In genomic region chr7:47557986-47558670, GRCh38 we compare ENCODE assay signal across 16 cellular contexts. TPM values are rescaled to one million over a fixed set of nuclear protein-coding genes. Genes with fewer than 3 reads are reported as not detected.
DNase-seq lines count a peak whose midpoint lies in the region; ATAC-seq and TF ChIP-seq lines count a peak whose summit lies in the region.
"Had no signal": no experiment of that assay in that cellular context is flagged by ENCODE, and none has a peak within 500 bp of the region (broad histone marks: within the 10 kb centered on the region; RNA-seq: fewer than 3 reads in every experiment).

No MANE protein-coding gene starts in this region.

- ATAC-seq in lower lobe of right lung (peak; percentile 36 to 41), GM19035 (IDR thresholded peaks at IDR 0.05; ENCODE audit: unreplicated experiment) (no peak)
- ATAC-seq in stimulated activated memory B cell treated with anti-CD40 and anti-IgM and Interleukin-4, amounts not matched to agents 10 μg/mL and 1 μg/mL and 100 μg/mL, for 72 hours, result no peak

- H3K27ac ChIP-seq in brain microvascular endothelial cell (peak overlapping the region; percentile 8), lower lobe of right lung (no peak overlapping the region)
- H3K27ac ChIP-seq: parathyroid adenoma had no signal

- no peak for TF ChIP-seq CTCF in brain microvascular endothelial cell (IDR thresholded peaks at IDR 0.05; ENCODE audit: low read depth, low read length, missing control alignments)
- no peak for TF ChIP-seq CTCF in lower lobe of right lung (IDR thresholded peaks at IDR 0.05)

- peaks cover 12% of the 10 kb centered on the region for H3K36me3 Mint-ChIP-seq in stimulated activated memory B cell treated with anti-CD40 and anti-IgM and Interleukin-4, amounts not matched to agents 10 μg/mL and 1 μg/mL and 100 μg/mL, for 72 hours
- H3K36me3 Mint-ChIP-seq: activated naive CD4-positive, alpha-beta T cell treated with anti-CD3 and anti-CD28 coated beads, Interleukin-2, amount 10 ng/mL, durations not matched to agents 7 days and 5 days had no signal

- no peaks in the 10 kb centered on the region for H3K27me3 Mint-ChIP-seq in stimulated activated memory B cell treated with anti-CD40 and anti-IgM and Interleukin-4, amounts not matched to agents 10 μg/mL and 1 μg/mL and 100 μg/mL, for 72 hours
- H3K27me3 Mint-ChIP-seq: activated naive CD4-positive, alpha-beta T cell treated with anti-CD3 and anti-CD28 coated beads, Interleukin-2, amount 10 ng/mL, durations not matched to agents 7 days and 5 days; central memory CD8-positive, alpha-beta T cell had no signal

- H3K4me1 ChIP-seq in lower lobe of right lung, result peaks cover 21% of the 10 kb centered on the region
- H3K4me1 ChIP-seq: BE2C had no signal

- H3K4me1 Mint-ChIP-seq in stimulated activated memory B cell treated with anti-CD40 and anti-IgM and Interleukin-4, amounts not matched to agents 10 μg/mL and 1 μg/mL and 100 μg/mL, for 72 hours, result peaks cover 20% of the 10 kb centered on the region
- H3K4me1 Mint-ChIP-seq: activated naive CD4-positive, alpha-beta T cell treated with anti-CD3 and anti-CD28 coated beads, Interleukin-2, amount 10 ng/mL, durations not matched to agents 7 days and 5 days; central memory CD8-positive, alpha-beta T cell had no signal

- no peak overlapping the region for H3K4me3 Mint-ChIP-seq in stimulated activated memory B cell treated with anti-CD40 and anti-IgM and Interleukin-4, amounts not matched to agents 10 μg/mL and 1 μg/mL and 100 μg/mL, for 72 hours
- H3K4me3 Mint-ChIP-seq: activated naive CD4-positive, alpha-beta T cell treated with anti-CD3 and anti-CD28 coated beads, Interleukin-2, amount 10 ng/mL, durations not matched to agents 7 days and 5 days; central memory CD8-positive, alpha-beta T cell had no signal

- intact Hi-C loops in lower lobe of right lung (cut with DNase I), result no loop called here

- H3K9me3 ChIP-seq in lower lobe of right lung, result no peaks in the 10 kb centered on the region
- H3K9me3 ChIP-seq: BE2C, MG63, upper lobe of left lung had no signal

- peak overlapping the region; percentile 70 for H3K27ac Mint-ChIP-seq in stimulated activated memory B cell treated with anti-CD40 and anti-IgM and Interleukin-4, amounts not matched to agents 10 μg/mL and 1 μg/mL and 100 μg/mL, for 72 hours
- H3K27ac Mint-ChIP-seq: activated naive CD4-positive, alpha-beta T cell treated with anti-CD3 and anti-CD28 coated beads, Interleukin-2, amount 10 ng/mL, durations not matched to agents 7 days and 5 days had no signal

- in situ Hi-C loops in brain microvascular endothelial cell (cut with HindIII; ENCODE audit: low pct_ligation_motif_present, low sequenced_read_pairs), result no loop called here

- no peak overlapping the region for H3K4me3 ChIP-seq in brain microvascular endothelial cell (ENCODE audit: low read depth, low read length)
- no peak overlapping the region for H3K4me3 ChIP-seq in lower lobe of right lung
- H3K4me3 ChIP-seq: lung, MG63, upper lobe of left lung had no signal

- H3K9me3 Mint-ChIP-seq in stimulated activated memory B cell treated with anti-CD40 and anti-IgM and Interleukin-4, amounts not matched to agents 10 μg/mL and 1 μg/mL and 100 μg/mL, for 72 hours, result no peaks in the 10 kb centered on the region

- DNase-seq in HPDE6-E6E7 (ENCODE audit: extremely low spot score) (peak; percentile 91), brain microvascular endothelial cell (no peak), lower lobe of right lung (no peak), NCI-H345 (lab: John Stamatoyannopoulos, UW) (no peak), cortex of kidney (lab: John Stamatoyannopoulos, UW) (no peak), T-helper 9 cell (no peak)
- DNase-seq: activated naive CD4-positive, alpha-beta T cell treated with anti-CD3 and anti-CD28 coated beads, Interleukin-2, amount 10 ng/mL, durations not matched to agents 7 days and 5 days; BE2C; NCI-H2171 treated with DMSO at 0.1 percent for 48 hours; upper lobe of left lung had no signal

- no peaks in the 10 kb centered on the region for H3K36me3 ChIP-seq in brain microvascular endothelial cell (replicated peaks)
- no peaks in the 10 kb centered on the region for H3K36me3 ChIP-seq in lower lobe of right lung
- H3K36me3 ChIP-seq: BE2C, upper lobe of left lung had no signal

- H3K27me3 ChIP-seq in brain microvascular endothelial cell (replicated peaks) (no peaks in the 10 kb centered on the region), lower lobe of right lung (ENCODE audit: low read depth) (no peaks in the 10 kb centered on the region)
- H3K27me3 ChIP-seq: BE2C, MG63, upper lobe of left lung had no signal

RNA-seq across cellular contexts. Expression of gene TNS3, which starts 23.8 kb away (rescaled TPM):
- total RNA-seq in lower lobe of right lung, result 174 TPM

Comparison
In these comparisons a context has a peak if more than half of its experiments do, and no peak if none do; other contexts are left out.
1. ATAC-seq: peak in lower lobe of right lung (2 of 2); none in stimulated activated memory B cell treated with anti-CD40 and anti-IgM and Interleukin-4, amounts not matched to agents 10 μg/mL and 1 μg/mL and 100 μg/mL, for 72 hours (single experiment) and GM19035 (single experiment).